Comparison of ENCODE assay signal across 25 cellular contexts in the genomic region with DNA sequence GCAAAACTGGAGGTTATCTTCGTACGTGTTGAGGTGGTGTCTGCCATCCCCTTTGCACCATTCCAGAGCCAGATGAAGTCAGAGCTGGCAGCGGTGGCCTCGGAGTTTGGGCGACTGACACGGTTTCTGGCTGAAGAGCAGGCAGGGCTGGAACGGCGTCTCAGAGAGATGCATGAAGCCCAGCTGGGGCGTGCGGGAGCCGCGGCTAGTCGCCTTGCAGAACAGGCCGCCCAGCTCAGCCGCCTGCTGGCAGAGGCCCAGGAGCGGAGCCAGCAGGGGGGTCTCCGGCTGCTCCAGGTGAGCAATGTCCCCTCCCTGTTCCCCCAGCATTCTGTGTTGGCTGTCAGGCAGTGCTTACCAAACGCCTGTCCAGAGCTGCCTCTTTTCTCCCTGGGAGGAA. TPM values are rescaled to one million over a fixed set of nuclear protein-coding genes. Genes with fewer than 3 reads are reported as not detected.
DNase-seq lines count a peak whose midpoint lies in the region; ATAC-seq and TF ChIP-seq lines count a peak whose summit lies in the region.
"Had no signal": no experiment of that assay in that cellular context is flagged by ENCODE, and none has a peak within 500 bp of the region (broad histone marks: within the 10 kb centered on the region; RNA-seq: fewer than 3 reads in every experiment).

No MANE protein-coding gene starts in this region.

- peaks cover 80% of the 10 kb centered on the region for H3K36me3 ChIP-seq in BLaER1

- intact Hi-C loops in CD4-positive, alpha-beta T cell (cut with DNase I, micrococcal nuclease): no loop called here

- no peak overlapping the region for H3K4me3 ChIP-seq in BLaER1
- H3K4me3 ChIP-seq: BLaER1 treated with 17β-estradiol and CSF1 and Interleukin-3, amounts not matched to agents 10 nM and 100 nM; esophagus muscularis mucosa; lower lobe of right lung; prostate gland; upper lobe of left lung had no signal

- POLR2A ChIA-PET in CD4-positive, alpha-beta T cell (lab: Charles Lee): interaction anchor here (0.5 to 1.4 kb wide), 5 partner anchors 9 to 28 kb away, joined by 3 to 5 read pairs (median 4); a partner anchor contains a TSS
- POLR2A ChIA-PET in RWPE1 (lab: Yijun Ruan, JAX; ENCODE audit: low non-redundant PET): interaction anchor here (1.6 kb wide), 1 partner anchor 9 kb away, joined by 3 read pairs; no protein-coding TSS in a partner anchor

- no peaks in the 10 kb centered on the region for H3K9me3 ChIP-seq in BLaER1
- no peaks in the 10 kb centered on the region for H3K9me3 ChIP-seq in CD4-positive, alpha-beta T cell (ENCODE audit: control insufficient read depth, low read length)
- H3K9me3 ChIP-seq: BLaER1 treated with 17β-estradiol and CSF1 and Interleukin-3, amounts not matched to agents 10 nM and 100 nM; esophagus muscularis mucosa; lower lobe of right lung; prostate gland; upper lobe of left lung had no signal

- peaks cover 32% of the 10 kb centered on the region for H3K4me1 Mint-ChIP-seq in CD4-positive, alpha-beta T cell (ENCODE audit: low read depth)
- no peaks in the 10 kb centered on the region for H3K4me1 Mint-ChIP-seq in glutamatergic neuron (ENCODE audit: low read depth, unreplicated experiment)

- H4K20me1 ChIP-seq in BLaER1: peaks cover 51% of the 10 kb centered on the region

- H3K9me3 Mint-ChIP-seq in CD4-positive, alpha-beta T cell: no peaks in the 10 kb centered on the region
- peaks cover 11% of the 10 kb centered on the region for H3K9me3 Mint-ChIP-seq in glutamatergic neuron (ENCODE audit: unreplicated experiment)
- H3K9me3 Mint-ChIP-seq: naive thymus-derived CD8-positive, alpha-beta T cell had no signal

- CTCF ChIA-PET in CD4-positive, alpha-beta T cell (lab: Charles Lee): no interaction called here
- CTCF ChIA-PET in RWPE1 (lab: Yijun Ruan, JAX): no interaction called here

- H3K9ac ChIP-seq in BLaER1: 0 out of 2 replicates have a peak overlapping the region, but pooled peaks have one; percentile 19

- no peak overlapping the region for H3K4me3 Mint-ChIP-seq in CD4-positive, alpha-beta T cell
- H3K4me3 Mint-ChIP-seq in glutamatergic neuron (ENCODE audit: unreplicated experiment): no peak overlapping the region

- no peak overlapping the region for H3K4me2 ChIP-seq in BLaER1

- ATAC-seq in CD4-positive, alpha-beta T cell (ENCODE audit: poor library complexity): no peak
- ATAC-seq: foreskin keratinocyte; lower lobe of right lung; naive thymus-derived CD8-positive, alpha-beta T cell had no signal

- H3K27ac ChIP-seq in BLaER1: peak overlapping the region; percentile 29; the same call in 1 of the 2 replicates
- H3K27ac ChIP-seq in CD4-positive, alpha-beta T cell (ENCODE audit: low read depth, low read length): no peak overlapping the region
- peak overlapping the region; percentile 68 for H3K27ac ChIP-seq in RWPE1
- H3K27ac ChIP-seq: esophagus muscularis mucosa, foreskin keratinocyte, lower lobe of right lung, prostate gland, upper lobe of left lung had no signal

- no peaks in the 10 kb centered on the region for H3K27me3 ChIP-seq in BLaER1
- H3K27me3 ChIP-seq in CD4-positive, alpha-beta T cell (ENCODE audit: control insufficient read depth, insufficient read depth, low read length): no peaks in the 10 kb centered on the region
- H3K27me3 ChIP-seq: BLaER1 treated with 17β-estradiol and CSF1 and Interleukin-3, amounts not matched to agents 10 nM and 100 nM; esophagus muscularis mucosa; foreskin keratinocyte; upper lobe of left lung had no signal

- peak overlapping the region; percentile 53 for H3K27ac Mint-ChIP-seq in CD4-positive, alpha-beta T cell
- H3K27ac Mint-ChIP-seq in glutamatergic neuron (ENCODE audit: unreplicated experiment): peak overlapping the region; percentile 52

- peaks cover 79% of the 10 kb centered on the region for H3K36me3 Mint-ChIP-seq in CD4-positive, alpha-beta T cell (ENCODE audit: low read depth)
- peaks cover 10% of the 10 kb centered on the region for H3K36me3 Mint-ChIP-seq in glutamatergic neuron (ENCODE audit: unreplicated experiment)

- H3K4me1 ChIP-seq in BLaER1: peaks cover 53% of the 10 kb centered on the region
- H3K4me1 ChIP-seq: esophagus muscularis mucosa, foreskin keratinocyte, lower lobe of right lung, prostate gland, upper lobe of left lung had no signal

- no peak for TF ChIP-seq CTCF in CD4-positive, alpha-beta T cell (IDR thresholded peaks at IDR 0.05)
- TF ChIP-seq CTCF in RWPE1 (conservative IDR thresholded peaks at IDR 0.05; ENCODE audit: low read depth): no peak
- TF ChIP-seq CTCF in glutamatergic neuron (IDR thresholded peaks at IDR 0.05; ENCODE audit: partially characterized antibody, unreplicated experiment): no peak

- H3K27me3 Mint-ChIP-seq in CD4-positive, alpha-beta T cell: no peaks in the 10 kb centered on the region
- H3K27me3 Mint-ChIP-seq in glutamatergic neuron (ENCODE audit: unreplicated experiment): peaks cover 6% of the 10 kb centered on the region
- H3K27me3 Mint-ChIP-seq: naive thymus-derived CD8-positive, alpha-beta T cell had no signal

- DNase-seq in CD4-positive, alpha-beta T cell: no peak
- no peak for DNase-seq in RWPE1 (ENCODE audit: low spot score)
- no peak for DNase-seq in glutamatergic neuron
- no peak for DNase-seq in NCI-H146 (lab: John Stamatoyannopoulos, UW)
- no peak for DNase-seq in GM03348 (ENCODE audit: low spot score)
- DNase-seq in CD1c-positive myeloid dendritic cell (ENCODE audit: extremely low spot score): no peak
- DNase-seq: activated CD4-positive, CD25-positive, alpha-beta regulatory T cell treated with anti-CD3 and anti-CD28 coated beads, Interleukin-2, amount 50 U/mL, for 72 hours; activated gamma-delta T cell; dermis blood vessel endothelial cell; foreskin keratinocyte; lower lobe of right lung; MM.1S; naive thymus-derived CD8-positive, alpha-beta T cell; NCI-H1417; NCI-H2029 treated with DMSO at 0.1 percent for 48 hours; NCI-H526; occipital lobe; OCI-M1; stimulated activated CD4-positive, alpha-beta T cell treated with anti-CD3 and anti-CD28 coated beads, Interleukin-4, amount 100 ng/mL, for 4 hours; T-helper 2 cell had no signal

RNA-seq across cellular contexts. Expression of a gene that starts 9.5 kb away (rescaled TPM):
- total RNA-seq in CD4-positive, alpha-beta T cell: 10 to 100 TPM; 21.4 to 24.0 TPM
- 28.8 TPM for total RNA-seq in glutamatergic neuron (ENCODE audit: unreplicated experiment)

RNA-seq across cellular contexts. Expression of a gene that starts 11.1 kb away (rescaled TPM):
- total RNA-seq in CD4-positive, alpha-beta T cell: 1,000 to 10,000 TPM; 2,499 to 2,682 TPM
- 1,397 TPM for total RNA-seq in glutamatergic neuron (ENCODE audit: unreplicated experiment)

RNA-seq across cellular contexts. Expression of a gene that starts 27.6 kb away (rescaled TPM):
- total RNA-seq in CD4-positive, alpha-beta T cell: 1 to 10 TPM; 3.4 to 3.8 TPM
- total RNA-seq in glutamatergic neuron (ENCODE audit: unreplicated experiment): 0.93 TPM

RNA-seq across cellular contexts. Expression of a gene that starts 28.4 kb away (rescaled TPM):
- 10 to 100 TPM; 35.9 to 37.6 TPM for total RNA-seq in CD4-positive, alpha-beta T cell
- 15.7 TPM for total RNA-seq in glutamatergic neuron (ENCODE audit: unreplicated experiment)
